8 cellular contexts compared by ENCODE assay signal in genomic region chr6:2925842-2926747, GRCh38. TPM values are rescaled to one million over a fixed set of nuclear protein-coding genes. Genes with fewer than 3 reads are reported as not detected.
DNase-seq lines count a peak whose midpoint lies in the region; ATAC-seq, FAIRE-seq and TF ChIP-seq lines count a peak whose summit lies in the region.
"Not testable (repeated sequence)": the region's sequence is repeated elsewhere in the genome, so short reads cannot be mapped to it uniquely, and the experiment has no call there.

No MANE protein-coding gene starts in this region.

- H3K27ac ChIP-seq in GM23338 (ENCODE audit: low read depth) (peak overlapping the region; percentile 99), iPS-20b (ENCODE audit: low read length) (peak overlapping the region; percentile 48)
- not testable (repeated sequence) for H3K27ac ChIP-seq in WERI-Rb-1; astrocyte (ENCODE audit: low read depth, low read length)

- H3K9me3 ChIP-seq in WERI-Rb-1 (ENCODE audit: severe bottlenecking); astrocyte (ENCODE audit: insufficient read depth, low read depth, low read length); iPS-20b (ENCODE audit: insufficient read depth, low read depth, low read length): not testable (repeated sequence)

- H4K20me1 ChIP-seq in GM23338 (replicated peaks; ENCODE audit: insufficient read depth); astrocyte (ENCODE audit: insufficient read depth, low read length): not testable (repeated sequence)

- H3K9me2 ChIP-seq in GM23338 (ENCODE audit: insufficient read depth) = not testable (repeated sequence)

- not testable (repeated sequence) for H3K27me3 Mint-ChIP-seq in GM23338 (ENCODE audit: insufficient read depth, low read depth, poor library complexity); astrocyte (ENCODE audit: low read depth, unreplicated experiment); endothelial cell (ENCODE audit: unreplicated experiment); mesothelial cell of epicardium (ENCODE audit: low read depth)

- H2AFZ ChIP-seq in GM23338 = not testable (repeated sequence)
- peak overlapping the region; percentile 54 for H2AFZ ChIP-seq in astrocyte (ENCODE audit: low read depth, low read length)

- not testable (repeated sequence) for H3K4me2 ChIP-seq in GM23338; astrocyte (ENCODE audit: low read length)

- not testable (repeated sequence) for H3K9me3 Mint-ChIP-seq in GM23338; astrocyte (ENCODE audit: unreplicated experiment); endothelial cell (ENCODE audit: unreplicated experiment); mesothelial cell of epicardium

- not testable (repeated sequence) for H3K4me3 Mint-ChIP-seq in GM23338; astrocyte (ENCODE audit: unreplicated experiment); endothelial cell (ENCODE audit: unreplicated experiment); mesothelial cell of epicardium

- H3K79me2 ChIP-seq in GM23338 (replicated peaks; ENCODE audit: insufficient read depth); astrocyte (ENCODE audit: insufficient read depth, low read length): not testable (repeated sequence)

- H3K4me1 ChIP-seq in GM23338 (ENCODE audit: insufficient read depth) (peaks cover 58% of the 10 kb centered on the region), iPS-20b (ENCODE audit: insufficient read depth, low read length) (peaks cover 37% of the 10 kb centered on the region; the same call in 1 of the 2 replicates)
- not testable (repeated sequence) for H3K4me1 ChIP-seq in astrocyte (ENCODE audit: insufficient read depth, low read length)

- H3K36me3 Mint-ChIP-seq in GM23338 (ENCODE audit: low read depth); astrocyte (ENCODE audit: low read depth, unreplicated experiment); endothelial cell (ENCODE audit: low read depth, unreplicated experiment); mesothelial cell of epicardium: not testable (repeated sequence)

- H3K4me3 ChIP-seq in GM23338; WERI-Rb-1 (ENCODE audit: low read depth, low read length); astrocyte (ENCODE audit: insufficient read depth, low read depth, low read length); iPS-20b (ENCODE audit: low read length): not testable (repeated sequence)

- not testable (repeated sequence) for H3F3A ChIP-seq in GM23338 (replicated peaks; ENCODE audit: low read depth)

- not testable (repeated sequence) for FAIRE-seq in astrocyte (lab: Jason Lieb, UNC)

- H3K4me1 Mint-ChIP-seq in GM23338 (peaks cover 78% of the 10 kb centered on the region), astrocyte (ENCODE audit: low read depth, unreplicated experiment) (peaks cover 11% of the 10 kb centered on the region), endothelial cell (ENCODE audit: unreplicated experiment) (peaks cover 27% of the 10 kb centered on the region), mesothelial cell of epicardium (peaks cover 31% of the 10 kb centered on the region)

- not testable (repeated sequence) for H3K27me3 ChIP-seq in GM23338 (ENCODE audit: insufficient read depth); WERI-Rb-1 (ENCODE audit: insufficient read depth, low read depth, severe bottlenecking); astrocyte (ENCODE audit: insufficient read depth, low read length); iPS-20b (ENCODE audit: insufficient read depth, low read length)

- H3K36me3 ChIP-seq in GM23338 (ENCODE audit: insufficient read depth); WERI-Rb-1; astrocyte (ENCODE audit: insufficient read depth, low read length); iPS-20b (ENCODE audit: insufficient read depth, low read depth, low read length): not testable (repeated sequence)

- H3K9ac ChIP-seq in astrocyte (ENCODE audit: low read length) = not testable (repeated sequence)
- peak overlapping the region; percentile 49; the same call in 1 of the 2 replicates for H3K9ac ChIP-seq in iPS-20b (ENCODE audit: low read depth, low read length)

- H3K27ac Mint-ChIP-seq in GM23338 (peak overlapping the region; percentile 37), astrocyte (ENCODE audit: unreplicated experiment) (peak overlapping the region; percentile 12), endothelial cell (ENCODE audit: unreplicated experiment) (peak overlapping the region; percentile 8), mesothelial cell of epicardium (peak overlapping the region; percentile 87)

- not testable (repeated sequence) for ATAC-seq in GM23338

- DNase-seq in GM23338 (ENCODE audit: low spot score) (peak; percentile 64), OCI-M1 (lab: John Stamatoyannopoulos, UW) (peak; percentile 73), WERI-Rb-1 (peak; percentile 6), astrocyte (ENCODE audit: low read depth) (peak; percentile 53), mesothelial cell of epicardium (ENCODE audit: low spot score in 2 of 2, unreplicated experiment in 2 of 2) (peak in 1 of 2 experiments; percentile 44)
- DNase-seq in endothelial cell (ENCODE audit: low spot score) = not testable (repeated sequence)
- DNase-seq in stimulated activated CD8-positive, alpha-beta memory T cell treated with anti-CD3 and anti-CD28 coated beads, Interleukin-4, amount 100 ng/mL, for 48 hours = peak; percentile 5

- not testable (repeated sequence) for TF ChIP-seq CTCF in GM23338 (conservative IDR thresholded peaks at IDR 0.05; ENCODE audit: low read depth in 2 of 2); WERI-Rb-1 (IDR thresholded peaks at IDR 0.05; ENCODE audit: low read depth, low read length); astrocyte (IDR thresholded peaks at IDR 0.05; ENCODE audit: insufficient read depth, low read depth, low read length); endothelial cell (IDR thresholded peaks at IDR 0.05; ENCODE audit: unreplicated experiment); mesothelial cell of epicardium (IDR thresholded peaks at IDR 0.05; ENCODE audit: unreplicated experiment)

RNA-seq across cellular contexts. Expression of gene SERPINB9, which starts 23.0 kb away (rescaled TPM):
- total RNA-seq in GM23338 (2014; rRNA removed; shearing (Covaris generic)) = 65.0 and 71.3 TPM in 2 replicates
- 46.6 and 47.4 TPM in 2 replicates for polyA plus RNA-seq in GM23338 (2016; fragmentation: Nextera tagmentation; extraction: Ambion mirVana)
- total RNA-seq in astrocyte = 2.1 and 6.0 TPM in 2 replicates
- 23.0 TPM for total RNA-seq in endothelial cell (ENCODE audit: unreplicated experiment)
- 28.2 to 30.9 TPM (median 30.6 TPM) in 3 replicates for total RNA-seq in mesothelial cell of epicardium

RNA-seq across cellular contexts. Expression of gene SERPINB6, which starts 45.3 kb away (rescaled TPM):
- total RNA-seq in GM23338 (2014; rRNA removed; shearing (Covaris generic)) = 37.6 and 38.5 TPM in 2 replicates
- 25.9 and 26.0 TPM in 2 replicates for polyA plus RNA-seq in GM23338 (2016; fragmentation: Nextera tagmentation; extraction: Ambion mirVana)
- total RNA-seq in astrocyte (68.4 and 75.3 TPM in 2 replicates), endothelial cell (ENCODE audit: unreplicated experiment) (186 TPM), mesothelial cell of epicardium (91.4 to 96.8 TPM (median 93.4 TPM) in 3 replicates)

Comparison
In these comparisons a context has a peak if more than half of its experiments do, and no peak if none do; other contexts are left out.
1. H3K27ac Mint-ChIP-seq: peak in every context shown above with its lines; median percentile 87 in mesothelial cell of epicardium; 37 in GM23338; 12 in astrocyte; 8 in endothelial cell.